ENCODE assay signal across 1 cellular context in the genomic region with DNA sequence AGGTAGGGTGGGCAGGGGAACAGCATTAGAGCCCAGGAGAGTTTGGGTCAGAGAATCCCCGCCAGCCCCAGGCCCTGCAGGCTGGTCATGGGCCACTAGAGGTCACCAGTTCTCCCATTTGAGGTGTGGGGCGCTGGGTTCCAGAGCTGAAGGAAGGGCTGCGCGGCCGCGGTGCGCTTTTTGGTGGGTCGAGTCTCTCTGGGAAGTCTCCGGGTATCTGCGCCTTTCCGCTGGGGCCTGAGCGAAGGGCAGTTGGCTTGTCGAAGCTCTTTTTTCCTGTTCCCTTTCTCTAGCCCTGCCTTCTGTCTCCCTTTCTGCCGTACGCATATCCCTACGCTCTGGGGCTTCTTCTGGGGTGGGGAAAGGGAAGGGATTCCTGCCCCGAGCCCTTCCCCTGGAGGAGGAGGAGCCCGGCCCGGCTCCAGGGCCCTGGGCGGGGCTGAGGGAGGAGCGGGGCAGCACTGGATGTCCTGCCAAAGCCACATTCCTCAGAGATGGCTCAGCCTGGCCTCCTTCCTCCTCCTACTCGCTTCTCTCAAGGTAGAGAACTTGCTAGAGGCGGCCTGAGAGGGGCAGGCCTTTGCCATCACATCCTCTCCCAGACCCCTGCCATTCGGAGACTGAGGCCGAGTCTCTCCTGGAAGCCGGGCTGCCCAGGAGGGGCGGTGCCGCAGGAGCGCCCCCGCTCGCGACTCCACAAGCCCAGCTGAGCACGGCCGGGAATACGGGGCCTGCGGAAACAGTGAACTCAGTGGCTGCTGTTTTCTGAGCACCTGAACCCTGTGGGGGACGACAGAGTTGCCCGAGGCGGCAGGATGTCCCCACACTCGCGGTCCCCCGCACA.
TF ChIP-seq lines count a peak whose summit lies in the region.

No MANE protein-coding gene starts in this region.

TF ChIP-seq in HEK293, 187 proteins besides CTCF, POLR2A, EP300 and RAD21 (continued from another document):
- TF ChIP-seq, protein P1, sequence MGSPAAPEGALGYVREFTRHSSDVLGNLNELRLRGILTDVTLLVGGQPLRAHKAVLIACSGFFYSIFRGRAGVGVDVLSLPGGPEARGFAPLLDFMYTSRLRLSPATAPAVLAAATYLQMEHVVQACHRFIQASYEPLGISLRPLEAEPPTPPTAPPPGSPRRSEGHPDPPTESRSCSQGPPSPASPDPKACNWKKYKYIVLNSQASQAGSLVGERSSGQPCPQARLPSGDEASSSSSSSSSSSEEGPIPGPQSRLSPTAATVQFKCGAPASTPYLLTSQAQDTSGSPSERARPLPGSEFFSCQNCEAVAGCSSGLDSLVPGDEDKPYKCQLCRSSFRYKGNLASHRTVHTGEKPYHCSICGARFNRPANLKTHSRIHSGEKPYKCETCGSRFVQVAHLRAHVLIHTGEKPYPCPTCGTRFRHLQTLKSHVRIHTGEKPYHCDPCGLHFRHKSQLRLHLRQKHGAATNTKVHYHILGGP (tag by site-specific recombination; IDR thresholded peaks at IDR 0.05), result no peak
- TF ChIP-seq ZNF654 (tag by site-specific recombination; IDR thresholded peaks at IDR 0.05; ENCODE audit: low read depth) (peak; percentile 90), ZNF416 (tag by site-specific recombination; IDR thresholded peaks at IDR 0.05) (no peak), ZBTB20 (tag by site-specific recombination; IDR thresholded peaks at IDR 0.05) (peak; percentile 83), KLF9 (tag by site-specific recombination; IDR thresholded peaks at IDR 0.05; ENCODE audit: low read depth) (peak; percentile 33), ZFP3 (tag by site-specific recombination; IDR thresholded peaks at IDR 0.05; ENCODE audit: low read depth) (no peak), ZNF747 (tag by site-specific recombination; IDR thresholded peaks at IDR 0.05) (no peak), ZNF37A (tag by site-specific recombination; IDR thresholded peaks at IDR 0.05) (no peak), SP2 (tag by site-specific recombination; IDR thresholded peaks at IDR 0.05) (peak; percentile 91), ZNF623 (tag by site-specific recombination; IDR thresholded peaks at IDR 0.05) (no peak), ZFP37 (tag by site-specific recombination; IDR thresholded peaks at IDR 0.05) (peak; percentile 58; the same call in 1 of the 2 replicates), ZNF223 (tag by site-specific recombination; IDR thresholded peaks at IDR 0.05) (no peak)
- TF ChIP-seq, protein P2, sequence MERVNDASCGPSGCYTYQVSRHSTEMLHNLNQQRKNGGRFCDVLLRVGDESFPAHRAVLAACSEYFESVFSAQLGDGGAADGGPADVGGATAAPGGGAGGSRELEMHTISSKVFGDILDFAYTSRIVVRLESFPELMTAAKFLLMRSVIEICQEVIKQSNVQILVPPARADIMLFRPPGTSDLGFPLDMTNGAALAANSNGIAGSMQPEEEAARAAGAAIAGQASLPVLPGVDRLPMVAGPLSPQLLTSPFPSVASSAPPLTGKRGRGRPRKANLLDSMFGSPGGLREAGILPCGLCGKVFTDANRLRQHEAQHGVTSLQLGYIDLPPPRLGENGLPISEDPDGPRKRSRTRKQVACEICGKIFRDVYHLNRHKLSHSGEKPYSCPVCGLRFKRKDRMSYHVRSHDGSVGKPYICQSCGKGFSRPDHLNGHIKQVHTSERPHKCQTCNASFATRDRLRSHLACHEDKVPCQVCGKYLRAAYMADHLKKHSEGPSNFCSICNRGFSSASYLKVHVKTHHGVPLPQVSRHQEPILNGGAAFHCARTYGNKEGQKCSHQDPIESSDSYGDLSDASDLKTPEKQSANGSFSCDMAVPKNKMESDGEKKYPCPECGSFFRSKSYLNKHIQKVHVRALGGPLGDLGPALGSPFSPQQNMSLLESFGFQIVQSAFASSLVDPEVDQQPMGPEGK (tag by site-specific recombination; IDR thresholded peaks at IDR 0.05), result peak; percentile 13; the same call in 1 of the 2 replicates
- TF ChIP-seq, protein P3, sequence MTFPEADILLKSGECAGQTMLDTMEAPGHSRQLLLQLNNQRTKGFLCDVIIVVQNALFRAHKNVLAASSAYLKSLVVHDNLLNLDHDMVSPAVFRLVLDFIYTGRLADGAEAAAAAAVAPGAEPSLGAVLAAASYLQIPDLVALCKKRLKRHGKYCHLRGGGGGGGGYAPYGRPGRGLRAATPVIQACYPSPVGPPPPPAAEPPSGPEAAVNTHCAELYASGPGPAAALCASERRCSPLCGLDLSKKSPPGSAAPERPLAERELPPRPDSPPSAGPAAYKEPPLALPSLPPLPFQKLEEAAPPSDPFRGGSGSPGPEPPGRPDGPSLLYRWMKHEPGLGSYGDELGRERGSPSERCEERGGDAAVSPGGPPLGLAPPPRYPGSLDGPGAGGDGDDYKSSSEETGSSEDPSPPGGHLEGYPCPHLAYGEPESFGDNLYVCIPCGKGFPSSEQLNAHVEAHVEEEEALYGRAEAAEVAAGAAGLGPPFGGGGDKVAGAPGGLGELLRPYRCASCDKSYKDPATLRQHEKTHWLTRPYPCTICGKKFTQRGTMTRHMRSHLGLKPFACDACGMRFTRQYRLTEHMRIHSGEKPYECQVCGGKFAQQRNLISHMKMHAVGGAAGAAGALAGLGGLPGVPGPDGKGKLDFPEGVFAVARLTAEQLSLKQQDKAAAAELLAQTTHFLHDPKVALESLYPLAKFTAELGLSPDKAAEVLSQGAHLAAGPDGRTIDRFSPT (tag by site-specific recombination; IDR thresholded peaks at IDR 0.05), result peak; percentile 81
